20 cellular contexts compared by ENCODE assay signal in genomic region chr6:125077453-125077852, GRCh38.
"Had no signal": no experiment of that assay in that cellular context is flagged by ENCODE, and none has a peak within 500 bp of the region (broad histone marks: within the 10 kb centered on the region; RNA-seq: fewer than 3 reads in every experiment).

No MANE protein-coding gene starts in this region.

- H3K4me3 Mint-ChIP-seq: activated CD4-positive, alpha-beta T cell treated with anti-CD3 and anti-CD28 coated beads, Interleukin-2, amount 10 ng/mL, durations not matched to agents 24 days and 14 days; activated CD8-positive, alpha-beta T cell treated with anti-CD3 and anti-CD28 coated beads, Interleukin-2, amount 10 ng/mL, durations not matched to agents 7 days and 5 days; activated naive CD8-positive, alpha-beta T cell treated with anti-CD3 and anti-CD28 coated beads, Interleukin-2, amount 10 ng/mL, durations not matched to agents 7 days and 5 days; activated T-cell treated with anti-CD3 and anti-CD28 coated beads, Interleukin-2, amount 50 U/mL, for 24 hours; endodermal cell; natural killer cell; stimulated activated memory B cell treated with anti-CD40 and anti-IgM and Interleukin-4, amounts not matched to agents 10 μg/mL and 1 μg/mL and 100 μg/mL, for 72 hours had no signal

- H3K9me3 Mint-ChIP-seq: activated T-cell treated with anti-CD3 and anti-CD28 coated beads, Interleukin-2, amount 50 U/mL, for 24 hours; activated T-helper 2 cell treated with anti-CD3 and anti-CD28 coated beads, Interferon-gamma antibody, Interleukin-2, Interleukin-4, amounts not matched to agents 10 μg/mL and 5 μg/mL and 100 μg/mL, durations not matched to agents 14 hours and 24 hours and 36 hours; endodermal cell; natural killer cell had no signal

- H3K27ac Mint-ChIP-seq: activated CD4-positive, alpha-beta T cell treated with anti-CD3 and anti-CD28 coated beads, Interleukin-2, amount 10 ng/mL, durations not matched to agents 24 days and 14 days; activated CD8-positive, alpha-beta T cell treated with anti-CD3 and anti-CD28 coated beads, Interleukin-2, amount 10 ng/mL, durations not matched to agents 7 days and 5 days; activated naive CD8-positive, alpha-beta T cell treated with anti-CD3 and anti-CD28 coated beads, Interleukin-2, amount 10 ng/mL, durations not matched to agents 7 days and 5 days; activated T-cell treated with anti-CD3 and anti-CD28 coated beads, Interleukin-2, amount 50 U/mL, for 24 hours; activated T-helper 2 cell treated with anti-CD3 and anti-CD28 coated beads, Interferon-gamma antibody, Interleukin-2, Interleukin-4, amounts not matched to agents 10 μg/mL and 5 μg/mL and 100 μg/mL, durations not matched to agents 14 hours and 24 hours and 36 hours; endodermal cell; natural killer cell; stimulated activated memory B cell treated with anti-CD40 and anti-IgM and Interleukin-4, amounts not matched to agents 10 μg/mL and 1 μg/mL and 100 μg/mL, for 72 hours had no signal

- H3K27me3 Mint-ChIP-seq: activated T-cell treated with anti-CD3 and anti-CD28 coated beads, Interleukin-2, amount 50 U/mL, for 24 hours; stimulated activated memory B cell treated with anti-CD40 and anti-IgM and Interleukin-4, amounts not matched to agents 10 μg/mL and 1 μg/mL and 100 μg/mL, for 72 hours had no signal

- H3K27ac ChIP-seq: foreskin keratinocyte, left lung, neutrophil, spleen, thoracic aorta had no signal

- H3K4me1 ChIP-seq: left lung, spleen had no signal

- H3K4me3 ChIP-seq: left lung, sigmoid colon, spleen, thoracic aorta had no signal

- H3K27me3 ChIP-seq: foreskin keratinocyte, left lung, neutrophil, sigmoid colon, spleen had no signal

- H3K9me3 ChIP-seq: left lung, neutrophil, sigmoid colon, spleen, thoracic aorta had no signal

- ATAC-seq: activated CD8-positive, alpha-beta T cell treated with anti-CD3 and anti-CD28 coated beads, Interleukin-2, amount 10 ng/mL, durations not matched to agents 7 days and 5 days; foreskin keratinocyte; left lung; natural killer cell; stimulated activated memory B cell treated with anti-CD40 and anti-IgM and Interleukin-4, amounts not matched to agents 10 μg/mL and 1 μg/mL and 100 μg/mL, for 72 hours had no signal

- DNase-seq: activated CD4-positive, alpha-beta T cell treated with anti-CD3 and anti-CD28 coated beads, Interleukin-2, amount 10 ng/mL, durations not matched to agents 24 days and 14 days; activated CD8-positive, alpha-beta T cell treated with anti-CD3 and anti-CD28 coated beads, Interleukin-2, amount 10 ng/mL, durations not matched to agents 7 days and 5 days; activated naive CD4-positive, alpha-beta T cell treated with Interleukin-2 at 50 U/mL for 16 hours; activated naive CD8-positive, alpha-beta T cell treated with anti-CD3 and anti-CD28 coated beads, Interleukin-2, amount 10 ng/mL, durations not matched to agents 7 days and 5 days; activated T-cell treated with anti-CD3 and anti-CD28 coated beads, Interleukin-2, amount 50 U/mL, for 24 hours; anterior cingulate cortex; endodermal cell; foreskin keratinocyte; hypothalamus; left lung; mammary epithelial cell; natural killer cell; sigmoid colon; spleen; stimulated activated CD4-positive, alpha-beta T cell treated with anti-CD3 and anti-CD28 coated beads, Interleukin-4, amount 100 ng/mL, for 4 hours; T1000 had no signal

- H3K4me1 Mint-ChIP-seq: activated CD4-positive, alpha-beta T cell treated with anti-CD3 and anti-CD28 coated beads, Interleukin-2, amount 10 ng/mL, durations not matched to agents 24 days and 14 days; activated naive CD8-positive, alpha-beta T cell treated with anti-CD3 and anti-CD28 coated beads, Interleukin-2, amount 10 ng/mL, durations not matched to agents 7 days and 5 days; endodermal cell; natural killer cell; stimulated activated memory B cell treated with anti-CD40 and anti-IgM and Interleukin-4, amounts not matched to agents 10 μg/mL and 1 μg/mL and 100 μg/mL, for 72 hours had no signal

- H3K36me3 Mint-ChIP-seq: natural killer cell; stimulated activated memory B cell treated with anti-CD40 and anti-IgM and Interleukin-4, amounts not matched to agents 10 μg/mL and 1 μg/mL and 100 μg/mL, for 72 hours had no signal
